ENCODE assay signal across 14 cellular contexts in the genomic region with DNA sequence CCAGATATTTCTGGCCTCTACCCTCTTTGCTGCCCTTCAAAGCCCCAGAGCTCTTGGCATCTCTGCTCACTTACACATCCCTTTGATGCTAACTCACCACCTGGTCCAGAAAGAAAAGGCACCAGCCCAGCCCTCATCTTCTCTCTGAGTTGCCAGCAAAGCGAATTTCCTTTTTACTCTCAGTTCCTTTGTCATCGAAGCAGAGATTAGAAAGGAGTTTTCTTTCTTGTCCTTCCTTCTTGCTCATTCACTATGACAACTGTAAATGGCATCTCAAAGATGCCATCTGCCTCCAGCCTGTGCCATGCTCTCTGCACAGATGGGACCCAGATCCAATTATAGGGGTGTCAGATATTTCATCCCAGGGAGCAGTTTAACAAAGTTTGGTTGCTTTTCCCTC.
"Had no signal": no experiment of that assay in that cellular context is flagged by ENCODE, and none has a peak within 500 bp of the region (broad histone marks: within the 10 kb centered on the region; RNA-seq: fewer than 3 reads in every experiment).

No MANE protein-coding gene starts in this region.

- H3K4me3 Mint-ChIP-seq: activated CD4-positive, alpha-beta memory T cell treated with anti-CD3 and anti-CD28 coated beads, Interleukin-2, amount 10 ng/mL, durations not matched to agents 7 days and 5 days; activated naive CD8-positive, alpha-beta T cell treated with anti-CD3 and anti-CD28 coated beads, Interleukin-2, amount 10 ng/mL, durations not matched to agents 7 days and 5 days; stimulated activated naive CD8-positive, alpha-beta T cell treated with anti-CD3 and anti-CD28 coated beads, Interleukin-15, amount 100 ng/mL, for 72 hours had no signal

- H3K27me3 ChIP-seq: breast epithelium, left lung, testis had no signal

- H3K27ac Mint-ChIP-seq: activated CD4-positive, alpha-beta memory T cell treated with anti-CD3 and anti-CD28 coated beads, Interleukin-2, amount 10 ng/mL, durations not matched to agents 7 days and 5 days; activated naive CD8-positive, alpha-beta T cell treated with anti-CD3 and anti-CD28 coated beads, Interleukin-2, amount 10 ng/mL, durations not matched to agents 7 days and 5 days; stimulated activated naive CD8-positive, alpha-beta T cell treated with anti-CD3 and anti-CD28 coated beads, Interleukin-15, amount 100 ng/mL, for 72 hours had no signal

- ATAC-seq: esophagus mucosa; left lung; stimulated activated naive CD8-positive, alpha-beta T cell treated with anti-CD3 and anti-CD28 coated beads, Interleukin-15, amount 100 ng/mL, for 72 hours had no signal

- H3K4me1 Mint-ChIP-seq: activated CD4-positive, alpha-beta memory T cell treated with anti-CD3 and anti-CD28 coated beads, Interleukin-2, amount 10 ng/mL, durations not matched to agents 7 days and 5 days had no signal

- H3K9ac ChIP-seq: parathyroid adenoma had no signal

- H3K36me3 ChIP-seq: breast epithelium had no signal

- H3K27me3 Mint-ChIP-seq: activated CD4-positive, alpha-beta memory T cell treated with anti-CD3 and anti-CD28 coated beads, Interleukin-2, amount 10 ng/mL, durations not matched to agents 7 days and 5 days; activated naive CD8-positive, alpha-beta T cell treated with anti-CD3 and anti-CD28 coated beads, Interleukin-2, amount 10 ng/mL, durations not matched to agents 7 days and 5 days; stimulated activated naive CD8-positive, alpha-beta T cell treated with anti-CD3 and anti-CD28 coated beads, Interleukin-15, amount 100 ng/mL, for 72 hours had no signal

- H3K9me3 ChIP-seq: breast epithelium, left lung, testis had no signal

- DNase-seq: activated CD4-positive, alpha-beta memory T cell treated with anti-CD3 and anti-CD28 coated beads, Interleukin-2, amount 10 ng/mL, durations not matched to agents 7 days and 5 days; activated CD8-positive, alpha-beta memory T cell treated with anti-CD3 and anti-CD28 coated beads, Interleukin-2, amount 50 U/mL, for 48 hours; activated naive CD8-positive, alpha-beta T cell treated with anti-CD3 and anti-CD28 coated beads, Interleukin-2, amount 10 ng/mL, durations not matched to agents 7 days and 5 days; anterior cingulate cortex; islet precursor cell; left lung; stimulated activated CD4-positive, alpha-beta T cell treated with anti-CD3 and anti-CD28 coated beads, Interleukin-4, amount 100 ng/mL, for 1 hour; stimulated activated CD8-positive, alpha-beta memory T cell treated with anti-CD3 and anti-CD28 coated beads, Interleukin-4, amount 100 ng/mL, for 48 hours; stimulated activated naive CD8-positive, alpha-beta T cell treated with anti-CD3 and anti-CD28 coated beads, Interleukin-15, amount 100 ng/mL, for 72 hours; T-helper 9 cell; testis had no signal

- H3K9me3 Mint-ChIP-seq: activated CD4-positive, alpha-beta memory T cell treated with anti-CD3 and anti-CD28 coated beads, Interleukin-2, amount 10 ng/mL, durations not matched to agents 7 days and 5 days; activated naive CD8-positive, alpha-beta T cell treated with anti-CD3 and anti-CD28 coated beads, Interleukin-2, amount 10 ng/mL, durations not matched to agents 7 days and 5 days; stimulated activated naive CD8-positive, alpha-beta T cell treated with anti-CD3 and anti-CD28 coated beads, Interleukin-15, amount 100 ng/mL, for 72 hours had no signal

- H3K4me1 ChIP-seq: breast epithelium, testis had no signal

- H3K4me3 ChIP-seq: breast epithelium, left lung, testis had no signal

- H3K79me2 ChIP-seq: parathyroid adenoma had no signal

- H2AFZ ChIP-seq: parathyroid adenoma had no signal

- H3K27ac ChIP-seq: breast epithelium, left lung, parathyroid adenoma, testis had no signal
